8 cellular contexts compared by ENCODE assay signal in the genomic region with DNA sequence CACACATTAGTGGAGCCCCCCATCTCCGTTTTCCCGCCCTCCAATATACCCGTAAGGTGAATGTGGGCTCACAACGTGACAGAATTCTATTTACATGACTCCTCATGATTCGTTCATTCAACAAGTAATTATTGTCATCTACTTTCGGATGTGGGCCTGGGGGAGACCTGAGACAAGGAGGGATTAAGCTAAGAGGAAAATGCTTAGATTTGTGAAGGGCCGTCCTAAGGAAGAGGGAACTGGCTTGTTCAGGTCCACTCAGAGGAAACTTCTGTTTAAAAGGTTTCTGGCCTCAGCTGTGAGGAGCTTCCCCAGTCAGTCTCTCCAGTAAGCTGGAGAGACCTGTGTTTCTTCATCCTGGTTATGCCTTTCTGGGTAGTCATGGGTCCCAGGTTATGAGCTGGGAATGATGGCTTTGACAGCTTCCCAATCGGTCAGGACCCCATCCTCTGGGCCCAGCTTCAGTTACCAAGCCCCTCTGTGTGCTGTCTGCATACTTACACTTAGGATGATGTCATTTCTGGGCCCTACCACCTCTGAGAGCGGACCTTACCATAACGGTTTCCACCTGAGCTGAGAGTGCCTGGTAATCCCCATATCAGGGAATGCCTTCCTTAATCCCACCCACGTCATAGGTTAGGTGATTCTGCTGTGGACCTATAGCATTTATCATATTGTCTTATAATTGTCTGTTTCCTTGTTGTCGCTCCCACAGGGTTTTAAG. TPM values are rescaled to one million over a fixed set of nuclear protein-coding genes. Genes with fewer than 3 reads are reported as not detected.
DNase-seq lines count a peak whose midpoint lies in the region; ATAC-seq and TF ChIP-seq lines count a peak whose summit lies in the region.

No MANE protein-coding gene starts in this region.

- H3K27me3 Mint-ChIP-seq in effector memory CD8-positive, alpha-beta T cell: no peaks in the 10 kb centered on the region

- no peak for TF ChIP-seq CTCF in GM12865 (IDR thresholded peaks at IDR 0.05; ENCODE audit: insufficient read depth, low read depth, low read length, missing control alignments)
- TF ChIP-seq CTCF in psoas muscle (IDR thresholded peaks at IDR 0.05): no peak

- DNase-seq in GM12865 (ENCODE audit: low read depth): peak; percentile 3
- peak; percentile 21 for DNase-seq in NCI-H69 (lab: John Stamatoyannopoulos, UW)
- no peak for DNase-seq in effector memory CD8-positive, alpha-beta T cell
- no peak for DNase-seq in psoas muscle
- no peak for DNase-seq in GM03348 (ENCODE audit: low spot score)

- H3K36me3 Mint-ChIP-seq in effector memory CD8-positive, alpha-beta T cell (ENCODE audit: insufficient read depth): peaks cover 16% of the 10 kb centered on the region

- H3K4me3 ChIP-seq in GM12865 (ENCODE audit: low read depth, low read length) (peak overlapping the region; percentile 27; the same call in 1 of the 2 replicates), psoas muscle (peak overlapping the region; percentile 85)

- no peaks in the 10 kb centered on the region for H3K9me3 ChIP-seq in psoas muscle

- H3K4me1 Mint-ChIP-seq in effector memory CD8-positive, alpha-beta T cell (ENCODE audit: low read depth in 2 of 2): peaks cover 13 to 30% of the 10 kb centered on the region in 2 donors

- no peaks in the 10 kb centered on the region for H3K9me3 Mint-ChIP-seq in effector memory CD8-positive, alpha-beta T cell

- no peak for ATAC-seq in effector memory CD8-positive, alpha-beta T cell (replicated peaks)
- no peak for ATAC-seq in psoas muscle
- no peak for ATAC-seq in HG02571 (IDR thresholded peaks at IDR 0.05; ENCODE audit: unreplicated experiment)
- ATAC-seq in HG03139 (IDR thresholded peaks at IDR 0.05; ENCODE audit: unreplicated experiment): no peak
- ATAC-seq in GM21576 (IDR thresholded peaks at IDR 0.05; ENCODE audit: unreplicated experiment): no peak

- WGBS in psoas muscle, 3 donors: 69 to 76% (median 75%) methylated on average over 12 of the region's 12 CpGs

- peak overlapping the region; percentile 79 for H3K27ac ChIP-seq in psoas muscle

- H3K36me3 ChIP-seq in psoas muscle (ENCODE audit: insufficient read depth in 1 of 2, low read depth in 1 of 2): no peaks in the 10 kb centered on the region

- peak overlapping the region; percentile 90 to 95 for H3K27ac Mint-ChIP-seq in effector memory CD8-positive, alpha-beta T cell

- intact Hi-C loops in psoas muscle (cut with DNase I): no loop called here

- H3K27me3 ChIP-seq in psoas muscle (ENCODE audit: insufficient read depth in 3 of 3, low read length in 2 of 3): no peaks in the 10 kb centered on the region

- peak overlapping the region; percentile 84 to 97 for H3K4me3 Mint-ChIP-seq in effector memory CD8-positive, alpha-beta T cell

- H3K4me1 ChIP-seq in psoas muscle: peaks cover 23% of the 10 kb centered on the region

RNA-seq across cellular contexts. Expression of a gene that starts 0.7 kb away (rescaled TPM):
- total RNA-seq in psoas muscle: 10 to 100 TPM; 58.4 to 65.1 (median 61.7) TPM
- 10 to 100 TPM; 50.4 to 96.8 (median 55.2) TPM for polyA plus RNA-seq in psoas muscle

RNA-seq across cellular contexts. Expression of a gene that starts 49.3 kb away (rescaled TPM):
- total RNA-seq in psoas muscle: 10 to 100 TPM; 61.1 to 91.9 (median 69.0) TPM
- 100 to 1,000 TPM in 1 of 3 donors, 10 to 100 TPM in 2; 75.5 to 133 (median 98.9) TPM for polyA plus RNA-seq in psoas muscle

Comparison
In these comparisons a context has a peak if more than half of its experiments do, and no peak if none do; other contexts are left out.
1. DNase-seq: peak in GM12865 (single experiment) and NCI-H69 (single experiment); none in effector memory CD8-positive, alpha-beta T cell (0 of 3), psoas muscle (0 of 2) and GM03348 (single experiment).